In genomic region chr6:40169878-40170277, GRCh38 we compare ENCODE assay signal across 18 cellular contexts.
A peak's percentile ranks its signal among the peaks of the same experiment; 100 is the strongest.
DNase-seq lines count a peak whose midpoint lies in the region; ATAC-seq and TF ChIP-seq lines count a peak whose summit lies in the region.
"Had no signal": no experiment of that assay in that cellular context is flagged by ENCODE, and none has a peak within 500 bp of the region (broad histone marks: within the 10 kb centered on the region; RNA-seq: fewer than 3 reads in every experiment).

No MANE protein-coding gene starts in this region.

- peaks cover 2% of the 10 kb centered on the region for H3K27me3 Mint-ChIP-seq in GM23338 (ENCODE audit: insufficient read depth, low read depth, poor library complexity)
- peaks cover 50% of the 10 kb centered on the region for H3K27me3 Mint-ChIP-seq in endodermal cell (ENCODE audit: insufficient read depth)
- peaks cover 13% of the 10 kb centered on the region for H3K27me3 Mint-ChIP-seq in neural crest cell (ENCODE audit: low read depth)

- no TSS peak for BruUV-seq in OCI-LY7 (replicated peaks; lab: Mats Ljungman, UMichigan)

- H3K4me2 ChIP-seq in GM23338: no peak overlapping the region
- no peak overlapping the region for H3K4me2 ChIP-seq in OCI-LY7 (ENCODE audit: low read length)
- H3K4me2 ChIP-seq: A549; BLaER1 treated with 17β-estradiol and CSF1 and Interleukin-3, amounts not matched to agents 10 nM and 100 nM had no signal

- 64 to 73% methylated on average over 4 to 7 of the region's 7 CpGs for WGBS in endodermal cell (ENCODE audit: insufficient coverage in 1 of 2, insufficient read length in 1 of 2), 2 experiments

- no peaks in the 10 kb centered on the region for H3K27me3 ChIP-seq in GM23338 (ENCODE audit: insufficient read depth)
- H3K27me3 ChIP-seq in endodermal cell (ENCODE audit: control insufficient read depth, insufficient read depth, low read length, poor library complexity, severe bottlenecking): peaks cover 8% of the 10 kb centered on the region
- H3K27me3 ChIP-seq in left ventricle myocardium inferior (ENCODE audit: low read depth): peaks cover 52% of the 10 kb centered on the region
- H3K27me3 ChIP-seq: BLaER1 treated with 17β-estradiol and CSF1 and Interleukin-3, amounts not matched to agents 10 nM and 100 nM had no signal

- peaks cover 5% of the 10 kb centered on the region; the same call in 1 of the 3 replicates for H3K4me1 Mint-ChIP-seq in GM23338
- peaks cover 8% of the 10 kb centered on the region for H3K4me1 Mint-ChIP-seq in endodermal cell
- H3K4me1 Mint-ChIP-seq in neural crest cell: no peaks in the 10 kb centered on the region
- H3K4me1 Mint-ChIP-seq: B cell had no signal

- H3K4me3 Mint-ChIP-seq in GM23338 (no peak overlapping the region), endodermal cell (no peak overlapping the region), neural crest cell (no peak overlapping the region)
- H3K4me3 Mint-ChIP-seq: B cell; CD4-positive, alpha-beta T cell; CD8-positive, alpha-beta T cell had no signal

- TF ChIP-seq CTCF in GM23338 (conservative IDR thresholded peaks at IDR 0.05; ENCODE audit: low read depth in 2 of 2) (no peak), endodermal cell (conservative IDR thresholded peaks at IDR 0.05) (no peak), neural crest cell (conservative IDR thresholded peaks at IDR 0.05) (no peak), left ventricle myocardium inferior (IDR thresholded peaks at IDR 0.05; ENCODE audit: borderline replicate concordance) (no peak), OCI-LY7 (conservative IDR thresholded peaks at IDR 0.05; ENCODE audit: low read length) (no peak)

- POLR2A ChIA-PET in OCI-LY7 (lab: Charles Lee): no interaction called here

- no peaks in the 10 kb centered on the region for H3K36me3 ChIP-seq in GM23338 (ENCODE audit: insufficient read depth)
- H3K36me3 ChIP-seq in endodermal cell (ENCODE audit: control insufficient read depth, insufficient read depth, low read length): no peaks in the 10 kb centered on the region
- no peaks in the 10 kb centered on the region for H3K36me3 ChIP-seq in left ventricle myocardium inferior
- no peaks in the 10 kb centered on the region for H3K36me3 ChIP-seq in OCI-LY7 (ENCODE audit: insufficient read depth, low read length)
- H3K36me3 ChIP-seq: BLaER1 treated with 17β-estradiol and CSF1 and Interleukin-3, amounts not matched to agents 10 nM and 100 nM had no signal

- H3K9me2 ChIP-seq in GM23338 (ENCODE audit: insufficient read depth): peaks cover 5% of the 10 kb centered on the region; the same call in 1 of the 2 replicates
- H3K9me2 ChIP-seq in OCI-LY7 (ENCODE audit: insufficient read depth, low read length): no peaks in the 10 kb centered on the region

- H3K9me3 Mint-ChIP-seq in GM23338 (no peaks in the 10 kb centered on the region), endodermal cell (no peaks in the 10 kb centered on the region), neural crest cell (no peaks in the 10 kb centered on the region)
- H3K9me3 Mint-ChIP-seq: CD4-positive, alpha-beta T cell; CD8-positive, alpha-beta T cell had no signal

- H2AFZ ChIP-seq in GM23338 (0 out of 2 replicates have a peak overlapping the region, but pooled peaks have one; percentile 32), OCI-LY7 (ENCODE audit: low read length) (no peak overlapping the region)

- CTCF ChIA-PET in OCI-LY7 (lab: Charles Lee; ENCODE audit: unreplicated experiment): no interaction called here

- no peak for DNase-seq in GM23338 (ENCODE audit: low spot score)
- DNase-seq in endodermal cell: peak; percentile 73
- no peak for DNase-seq in neural crest cell (ENCODE audit: low read depth, low spot score)
- no peak for DNase-seq in left ventricle myocardium inferior
- no peak for DNase-seq in OCI-LY7 (ENCODE audit: low spot score)
- DNase-seq: AML-193; Caco-2; Calu3; CD4-positive, alpha-beta T cell; CD8-positive, alpha-beta T cell; DMS79 treated with DMSO at 0.1 percent for 48 hours; GF-D8 had no signal

- H4K20me1 ChIP-seq in GM23338 (replicated peaks; ENCODE audit: insufficient read depth) (no peaks in the 10 kb centered on the region), OCI-LY7 (ENCODE audit: insufficient read depth, low read length) (no peaks in the 10 kb centered on the region)
- H4K20me1 ChIP-seq: BLaER1 treated with 17β-estradiol and CSF1 and Interleukin-3, amounts not matched to agents 10 nM and 100 nM had no signal

- H3K9me3 ChIP-seq in endodermal cell (ENCODE audit: control insufficient read depth, low read length): no peaks in the 10 kb centered on the region
- no peaks in the 10 kb centered on the region for H3K9me3 ChIP-seq in left ventricle myocardium inferior (replicated peaks)
- no peaks in the 10 kb centered on the region for H3K9me3 ChIP-seq in OCI-LY7 (ENCODE audit: low read length)
- H3K9me3 ChIP-seq: A549; BLaER1 treated with 17β-estradiol and CSF1 and Interleukin-3, amounts not matched to agents 10 nM and 100 nM; Caco-2 had no signal

- H3K4me1 ChIP-seq in GM23338 (ENCODE audit: insufficient read depth): no peaks in the 10 kb centered on the region
- no peaks in the 10 kb centered on the region for H3K4me1 ChIP-seq in endodermal cell (ENCODE audit: control insufficient read depth, insufficient read depth, low read length)
- H3K4me1 ChIP-seq in left ventricle myocardium inferior: no peaks in the 10 kb centered on the region
- H3K4me1 ChIP-seq in OCI-LY7 (ENCODE audit: insufficient read depth, low read length, poor library complexity, severe bottlenecking): no peaks in the 10 kb centered on the region
- H3K4me1 ChIP-seq: A549; BLaER1 treated with 17β-estradiol and CSF1 and Interleukin-3, amounts not matched to agents 10 nM and 100 nM; Caco-2 had no signal

- no peaks in the 10 kb centered on the region for H3K79me2 ChIP-seq in GM23338 (replicated peaks; ENCODE audit: insufficient read depth)
- H3K79me2 ChIP-seq in OCI-LY7 (ENCODE audit: insufficient read depth, low read depth, low read length): no peaks in the 10 kb centered on the region

- ATAC-seq in GM23338: no peak
- ATAC-seq in GM21447 (IDR thresholded peaks at IDR 0.05; ENCODE audit: unreplicated experiment): no peak
- ATAC-seq: A549; CD8-positive, alpha-beta T cell had no signal

- intact Hi-C loops in left ventricle myocardium inferior (cut with micrococcal nuclease): no loop called here
- intact Hi-C loops in OCI-LY7 (cut with micrococcal nuclease; ENCODE audit: unreplicated experiment): no loop called here

- H3K36me3 Mint-ChIP-seq in GM23338 (ENCODE audit: low read depth) (no peaks in the 10 kb centered on the region; the same call in 2 of the 3 replicates), endodermal cell (ENCODE audit: low read depth) (no peaks in the 10 kb centered on the region), neural crest cell (ENCODE audit: low read depth) (no peaks in the 10 kb centered on the region)
- H3K36me3 Mint-ChIP-seq: CD8-positive, alpha-beta T cell had no signal

- H3K27ac Mint-ChIP-seq in GM23338: no peak overlapping the region
- H3K27ac Mint-ChIP-seq in endodermal cell: no peak overlapping the region
- H3K27ac Mint-ChIP-seq in neural crest cell (ENCODE audit: unreplicated experiment): peak overlapping the region; percentile 45
- H3K27ac Mint-ChIP-seq: B cell; CD4-positive, alpha-beta T cell; CD8-positive, alpha-beta T cell had no signal

- H3K4me3 ChIP-seq in GM23338 (no peak overlapping the region), endodermal cell (ENCODE audit: low read length) (no peak overlapping the region), left ventricle myocardium inferior (no peak overlapping the region), OCI-LY7 (ENCODE audit: low read depth, low read length, poor library complexity, severe bottlenecking) (no peak overlapping the region)
- H3K4me3 ChIP-seq: A549; BLaER1 treated with 17β-estradiol and CSF1 and Interleukin-3, amounts not matched to agents 10 nM and 100 nM had no signal

- no peak overlapping the region for H3K9ac ChIP-seq in endodermal cell (ENCODE audit: extremely low read depth, low read length, poor library complexity, severe bottlenecking)
- H3K9ac ChIP-seq: BLaER1 treated with 17β-estradiol and CSF1 and Interleukin-3, amounts not matched to agents 10 nM and 100 nM had no signal

- no peaks in the 10 kb centered on the region for H3F3A ChIP-seq in GM23338 (replicated peaks; ENCODE audit: low read depth)

- H3K27ac ChIP-seq in GM23338 (ENCODE audit: low read depth) (no peak overlapping the region), endodermal cell (ENCODE audit: low read depth, low read length) (no peak overlapping the region), left ventricle myocardium inferior (replicated peaks) (no peak overlapping the region), OCI-LY7 (ENCODE audit: low read depth, low read length, poor library complexity, severe bottlenecking) (no peak overlapping the region)
- H3K27ac ChIP-seq: 22Rv1; A549; BLaER1 treated with 17β-estradiol and CSF1 and Interleukin-3, amounts not matched to agents 10 nM and 100 nM; C4-2B had no signal

TF ChIP-seq in GM23338, 12 proteins besides CTCF, POLR2A, EP300 and RAD21:
- no peak for TF ChIP-seq ZNF114 (CRISPR knock-in tag; IDR thresholded peaks at IDR 0.05)
- TF ChIP-seq JUNB (IDR thresholded peaks at IDR 0.05; ENCODE audit: unreplicated experiment): no peak
